15 cellular contexts compared by ENCODE assay signal in the genomic region with DNA sequence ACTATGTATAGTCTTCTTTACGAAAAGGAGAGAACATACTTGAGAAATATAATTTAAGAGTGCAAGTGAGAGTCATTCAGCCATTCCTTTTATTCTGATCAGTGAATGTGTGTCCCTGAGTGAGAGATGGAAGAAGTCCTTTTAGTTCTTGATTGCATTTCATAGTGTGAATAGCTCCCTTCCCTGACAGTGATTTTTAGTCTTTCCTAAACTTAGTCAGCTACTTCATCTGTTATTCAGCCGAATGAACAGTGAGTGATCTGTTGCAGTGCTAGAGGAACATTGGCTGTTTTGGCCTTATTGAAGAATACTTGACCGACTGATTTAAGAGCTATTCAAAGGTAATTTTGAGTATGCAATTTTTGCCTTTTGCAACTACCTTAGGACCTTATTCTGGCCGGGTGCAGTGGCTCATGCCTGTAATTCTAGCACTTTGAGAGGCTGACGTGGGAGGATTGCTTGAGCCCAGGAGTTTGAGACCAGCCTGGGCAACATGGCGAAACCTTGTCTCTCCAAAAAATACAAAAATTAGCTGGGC. TPM values are rescaled to one million over a fixed set of nuclear protein-coding genes. Genes with fewer than 3 reads are reported as not detected.
DNase-seq lines count a peak whose midpoint lies in the region; ATAC-seq and TF ChIP-seq lines count a peak whose summit lies in the region.
"Had no signal": no experiment of that assay in that cellular context is flagged by ENCODE, and none has a peak within 500 bp of the region (broad histone marks: within the 10 kb centered on the region; RNA-seq: fewer than 3 reads in every experiment).

No MANE protein-coding gene starts in this region.

- H3K4me3 ChIP-seq in GM23338 (no peak overlapping the region), left lung (no peak overlapping the region)
- H3K4me3 ChIP-seq: GM23248 had no signal

- peaks cover 89% of the 10 kb centered on the region for H3K79me2 ChIP-seq in GM23338 (replicated peaks; ENCODE audit: insufficient read depth)

- H3K36me3 ChIP-seq in GM23338 (ENCODE audit: insufficient read depth) (no peaks in the 10 kb centered on the region), left lung (no peaks in the 10 kb centered on the region)

- no peaks in the 10 kb centered on the region for H3K9me2 ChIP-seq in GM23338 (ENCODE audit: insufficient read depth)

- no peak overlapping the region for H3K4me2 ChIP-seq in GM23338

- no peaks in the 10 kb centered on the region for H3K9me3 Mint-ChIP-seq in GM23338
- H3K9me3 Mint-ChIP-seq in activated CD4-positive, alpha-beta memory T cell treated with anti-CD3 and anti-CD28 coated beads, Interleukin-2, amount 10 ng/mL, durations not matched to agents 7 days and 5 days: peaks cover 2% of the 10 kb centered on the region
- H3K9me3 Mint-ChIP-seq: CD4-positive, alpha-beta T cell had no signal

- peaks cover 12% of the 10 kb centered on the region; the same call in 2 of the 3 replicates for H3K4me1 Mint-ChIP-seq in GM23338
- H3K4me1 Mint-ChIP-seq in activated CD4-positive, alpha-beta memory T cell treated with anti-CD3 and anti-CD28 coated beads, Interleukin-2, amount 10 ng/mL, durations not matched to agents 7 days and 5 days: no peaks in the 10 kb centered on the region

- H3K36me3 Mint-ChIP-seq in GM23338 (ENCODE audit: low read depth): no peaks in the 10 kb centered on the region; the same call in 2 of the 3 replicates
- H3K36me3 Mint-ChIP-seq in activated CD4-positive, alpha-beta memory T cell treated with anti-CD3 and anti-CD28 coated beads, Interleukin-2, amount 10 ng/mL, durations not matched to agents 7 days and 5 days (ENCODE audit: low read depth): no peaks in the 10 kb centered on the region

- H2AFZ ChIP-seq in GM23338: no peak overlapping the region
- H2AFZ ChIP-seq: GM23248 had no signal

- no peaks in the 10 kb centered on the region for H3K9me3 ChIP-seq in left lung
- H3K9me3 ChIP-seq: Caco-2 had no signal

- no peaks in the 10 kb centered on the region for H3F3A ChIP-seq in GM23338 (replicated peaks; ENCODE audit: low read depth)

- H3K27me3 ChIP-seq in GM23338 (ENCODE audit: insufficient read depth): no peaks in the 10 kb centered on the region
- no peaks in the 10 kb centered on the region for H3K27me3 ChIP-seq in left lung

- POLR2A ChIA-PET in activated CD4-positive, alpha-beta memory T cell treated with anti-CD3 and anti-CD28 coated beads, Interleukin-2, amount 10 ng/mL, durations not matched to agents 7 days and 5 days (lab: Charles Lee): no interaction called here

- ATAC-seq in GM23338: no peak
- ATAC-seq in left lung: peak; percentile 85
- no peak for ATAC-seq in HG03457 (IDR thresholded peaks at IDR 0.05; ENCODE audit: unreplicated experiment)

- H4K20me1 ChIP-seq in GM23338 (replicated peaks; ENCODE audit: insufficient read depth): peaks cover 3% of the 10 kb centered on the region

- H3K27ac Mint-ChIP-seq in GM23338: no peak overlapping the region
- no peak overlapping the region for H3K27ac Mint-ChIP-seq in activated CD4-positive, alpha-beta memory T cell treated with anti-CD3 and anti-CD28 coated beads, Interleukin-2, amount 10 ng/mL, durations not matched to agents 7 days and 5 days
- H3K27ac Mint-ChIP-seq: CD4-positive, alpha-beta T cell had no signal

- peaks cover 6% of the 10 kb centered on the region for H3K4me1 ChIP-seq in GM23338 (ENCODE audit: insufficient read depth)
- no peaks in the 10 kb centered on the region for H3K4me1 ChIP-seq in left lung

- H3K27ac ChIP-seq in GM23338 (ENCODE audit: low read depth): 0 out of 2 replicates have a peak overlapping the region, but pooled peaks have one; percentile 1
- no peak overlapping the region for H3K27ac ChIP-seq in left lung
- H3K27ac ChIP-seq: C4-2B, GM23248, HL-60 had no signal

- TF ChIP-seq CTCF in GM23338 (conservative IDR thresholded peaks at IDR 0.05; ENCODE audit: low read depth in 2 of 2): no peak
- no peak for TF ChIP-seq CTCF in left lung (IDR thresholded peaks at IDR 0.05)

- CTCF ChIA-PET in activated CD4-positive, alpha-beta memory T cell treated with anti-CD3 and anti-CD28 coated beads, Interleukin-2, amount 10 ng/mL, durations not matched to agents 7 days and 5 days (lab: Charles Lee): no interaction called here

- H3K4me3 Mint-ChIP-seq in GM23338: no peak overlapping the region
- no peak overlapping the region for H3K4me3 Mint-ChIP-seq in activated CD4-positive, alpha-beta memory T cell treated with anti-CD3 and anti-CD28 coated beads, Interleukin-2, amount 10 ng/mL, durations not matched to agents 7 days and 5 days
- H3K4me3 Mint-ChIP-seq: CD4-positive, alpha-beta T cell had no signal

- DNase-seq in GM23338 (ENCODE audit: low spot score): no peak
- DNase-seq in left lung: no peak
- DNase-seq in superior temporal gyrus (ENCODE audit: extremely low spot score): peak; percentile 58
- DNase-seq in Kasumi-1 (lab: John Stamatoyannopoulos, UW): no peak
- no peak for DNase-seq in activated CD4-positive, alpha-beta memory T cell treated with anti-CD3 and anti-CD28 coated beads, Interleukin-2, amount 10 ng/mL, durations not matched to agents 7 days and 5 days
- no peak for DNase-seq in activated CD4-positive, CD25-positive, alpha-beta regulatory T cell treated with anti-CD3 and anti-CD28 coated beads, Interleukin-2, amount 50 U/mL, for 72 hours
- DNase-seq: AML-193; Caco-2; CD4-positive, alpha-beta T cell; GDM1; GM23248; HCEC 1CT had no signal

- intact Hi-C loops in left lung (cut with DNase I): no loop called here

- H3K27me3 Mint-ChIP-seq in GM23338 (ENCODE audit: insufficient read depth, low read depth, poor library complexity): peaks cover 3% of the 10 kb centered on the region
- H3K27me3 Mint-ChIP-seq in activated CD4-positive, alpha-beta memory T cell treated with anti-CD3 and anti-CD28 coated beads, Interleukin-2, amount 10 ng/mL, durations not matched to agents 7 days and 5 days: no peaks in the 10 kb centered on the region
- H3K27me3 Mint-ChIP-seq: CD4-positive, alpha-beta T cell had no signal

TF ChIP-seq in GM23338, 12 proteins besides CTCF, POLR2A, EP300 and RAD21 (continues in another document):
- TF ChIP-seq NANOG (IDR thresholded peaks at IDR 0.05; ENCODE audit: borderline replicate concordance) (no peak), JUNB (IDR thresholded peaks at IDR 0.05; ENCODE audit: unreplicated experiment) (no peak), EZH2phosphoT487 (IDR thresholded peaks at IDR 0.05; ENCODE audit: unreplicated experiment) (no peak), EZH2 (IDR thresholded peaks at IDR 0.05; ENCODE audit: low read depth, unreplicated experiment) (no peak)
- TF ChIP-seq, protein P1, sequence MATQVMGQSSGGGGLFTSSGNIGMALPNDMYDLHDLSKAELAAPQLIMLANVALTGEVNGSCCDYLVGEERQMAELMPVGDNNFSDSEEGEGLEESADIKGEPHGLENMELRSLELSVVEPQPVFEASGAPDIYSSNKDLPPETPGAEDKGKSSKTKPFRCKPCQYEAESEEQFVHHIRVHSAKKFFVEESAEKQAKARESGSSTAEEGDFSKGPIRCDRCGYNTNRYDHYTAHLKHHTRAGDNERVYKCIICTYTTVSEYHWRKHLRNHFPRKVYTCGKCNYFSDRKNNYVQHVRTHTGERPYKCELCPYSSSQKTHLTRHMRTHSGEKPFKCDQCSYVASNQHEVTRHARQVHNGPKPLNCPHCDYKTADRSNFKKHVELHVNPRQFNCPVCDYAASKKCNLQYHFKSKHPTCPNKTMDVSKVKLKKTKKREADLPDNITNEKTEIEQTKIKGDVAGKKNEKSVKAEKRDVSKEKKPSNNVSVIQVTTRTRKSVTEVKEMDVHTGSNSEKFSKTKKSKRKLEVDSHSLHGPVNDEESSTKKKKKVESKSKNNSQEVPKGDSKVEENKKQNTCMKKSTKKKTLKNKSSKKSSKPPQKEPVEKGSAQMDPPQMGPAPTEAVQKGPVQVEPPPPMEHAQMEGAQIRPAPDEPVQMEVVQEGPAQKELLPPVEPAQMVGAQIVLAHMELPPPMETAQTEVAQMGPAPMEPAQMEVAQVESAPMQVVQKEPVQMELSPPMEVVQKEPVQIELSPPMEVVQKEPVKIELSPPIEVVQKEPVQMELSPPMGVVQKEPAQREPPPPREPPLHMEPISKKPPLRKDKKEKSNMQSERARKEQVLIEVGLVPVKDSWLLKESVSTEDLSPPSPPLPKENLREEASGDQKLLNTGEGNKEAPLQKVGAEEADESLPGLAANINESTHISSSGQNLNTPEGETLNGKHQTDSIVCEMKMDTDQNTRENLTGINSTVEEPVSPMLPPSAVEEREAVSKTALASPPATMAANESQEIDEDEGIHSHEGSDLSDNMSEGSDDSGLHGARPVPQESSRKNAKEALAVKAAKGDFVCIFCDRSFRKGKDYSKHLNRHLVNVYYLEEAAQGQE (IDR thresholded peaks at IDR 0.05; ENCODE audit: unreplicated experiment): no peak

RNA-seq across cellular contexts. Expression of a gene that starts 45.5 kb away (rescaled TPM):
- total RNA-seq in GM23338 (2014; rRNA removed; shearing (Covaris generic)): 45.8 and 169 TPM in 2 replicates
- polyA plus RNA-seq in GM23338 (2016; fragmentation: Nextera tagmentation; extraction: Ambion mirVana): 86.9 and 94.2 TPM in 2 replicates
- total RNA-seq in left lung: 10 to 100 TPM; 42.3 to 47.2 TPM
- 1 to 10 TPM in 1 of 2 experiments, under 1 TPM in 1; 0.55 to 1.3 TPM for total RNA-seq in activated CD4-positive, alpha-beta memory T cell treated with anti-CD3 and anti-CD28 coated beads, Interleukin-2, amount 10 ng/mL, durations not matched to agents 7 days and 5 days

Comparison
In these comparisons a context has a peak if more than half of its experiments do, and no peak if none do; other contexts are left out.
1. RNA of a gene that starts 45.5 kb away (total RNA-seq): 45.8 to 169 TPM in GM23338 and 42.3 to 47.2 TPM in left lung; 0.55 to 1.3 TPM in activated CD4-positive, alpha-beta memory T cell treated with anti-CD3 and anti-CD28 coated beads, Interleukin-2, amount 10 ng/mL, durations not matched to agents 7 days and 5 days; every median in the first group is over 10 times any median in the second.